ENCODE assay signal across 16 cellular contexts in the genomic region with DNA sequence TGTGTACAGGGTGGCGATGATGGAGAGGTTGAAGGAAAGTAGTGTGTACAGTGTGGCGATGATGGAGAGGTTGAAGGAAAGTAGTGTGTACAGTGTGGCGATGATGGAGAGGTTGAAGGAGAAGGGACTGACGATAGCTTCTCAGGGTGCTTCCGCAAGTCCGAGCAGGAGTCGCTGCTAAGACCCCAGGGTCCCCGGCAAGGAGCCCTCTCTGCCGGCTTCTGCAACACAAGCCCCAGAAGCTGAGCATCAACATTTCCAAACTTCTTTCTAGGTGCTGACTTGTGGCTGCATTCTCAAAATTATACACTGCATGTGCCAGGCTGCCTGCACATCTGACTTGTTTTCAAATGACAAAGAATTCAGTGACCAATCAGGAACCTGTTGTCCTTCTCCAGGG. TPM values are rescaled to one million over a fixed set of nuclear protein-coding genes. Genes with fewer than 3 reads are reported as not detected.
DNase-seq lines count a peak whose midpoint lies in the region; ATAC-seq and TF ChIP-seq lines count a peak whose summit lies in the region.
"Had no signal": no experiment of that assay in that cellular context is flagged by ENCODE, and none has a peak within 500 bp of the region (broad histone marks: within the 10 kb centered on the region; RNA-seq: fewer than 3 reads in every experiment).

No MANE protein-coding gene starts in this region.

- TF ChIP-seq POLR2A in sigmoid colon (IDR thresholded peaks at IDR 0.05), result no peak

- H3K4me1 ChIP-seq in heart right ventricle, result no peaks in the 10 kb centered on the region
- no peaks in the 10 kb centered on the region for H3K4me1 ChIP-seq in left lung
- no peaks in the 10 kb centered on the region for H3K4me1 ChIP-seq in sigmoid colon

- no peaks in the 10 kb centered on the region for H3K36me3 ChIP-seq in heart right ventricle
- H3K36me3 ChIP-seq in left lung, result no peaks in the 10 kb centered on the region
- no peaks in the 10 kb centered on the region for H3K36me3 ChIP-seq in sigmoid colon

- TF ChIP-seq EP300 in sigmoid colon (IDR thresholded peaks at IDR 0.05), result no peak

- H3K9me3 ChIP-seq in heart right ventricle (no peaks in the 10 kb centered on the region), left lung (no peaks in the 10 kb centered on the region), sigmoid colon (no peaks in the 10 kb centered on the region)

- no peak overlapping the region for H3K27ac ChIP-seq in heart right ventricle
- H3K27ac ChIP-seq in left lung, result no peak overlapping the region
- no peak overlapping the region for H3K27ac ChIP-seq in sigmoid colon

- intact Hi-C loops in cardiac septum (cut with DNase I), result no loop called here
- intact Hi-C loops in heart right ventricle (cut with DNase I), result no loop called here
- intact Hi-C loops in left lung (cut with DNase I), result no loop called here
- intact Hi-C loops in sigmoid colon (cut with DNase I), result no loop called here

- DNase-seq in cardiac septum (ENCODE audit: low spot score) (peak; percentile 38), heart right ventricle (no peak), left lung (no peak), sigmoid colon (peak; percentile 25), activated T-cell treated with anti-CD3 and anti-CD28 coated beads for 4 hours (no peak), NCI-H2029 treated with DMSO at 0.1 percent for 48 hours (lab: John Stamatoyannopoulos, UW) (no peak)
- DNase-seq: C1 segment of cervical spinal cord; Calu3; CD4-positive, alpha-beta memory T cell; COR-L47; DMS53; DMS79 treated with DMSO at 0.1 percent for 48 hours; GF-D8; H9 had no signal

- TF ChIP-seq CTCF in heart right ventricle (IDR thresholded peaks at IDR 0.05) (no peak), left lung (IDR thresholded peaks at IDR 0.05) (no peak), sigmoid colon (IDR thresholded peaks at IDR 0.05) (no peak)

- WGBS in heart right ventricle, 2 donors, result 93 to 95% methylated on average over 9 of the region's 9 CpGs
- 91 to 95% methylated on average over 9 of the region's 9 CpGs for WGBS in sigmoid colon, 2 donors

- H3K4me3 ChIP-seq in heart right ventricle, result no peak overlapping the region
- H3K4me3 ChIP-seq in left lung, result no peak overlapping the region
- H3K4me3 ChIP-seq in sigmoid colon, result no peak overlapping the region
- H3K4me3 ChIP-seq: GM23338 had no signal

- ATAC-seq in heart right ventricle (no peak), left lung (peak; percentile 34)
- ATAC-seq: GM23338, HCT116 had no signal

- H3K27me3 ChIP-seq in heart right ventricle, result peaks cover 0 to 2% (median 0%) of the 10 kb centered on the region in 7 donors
- no peaks in the 10 kb centered on the region for H3K27me3 ChIP-seq in left lung
- no peaks in the 10 kb centered on the region for H3K27me3 ChIP-seq in sigmoid colon

RNA-seq across cellular contexts. Expression of gene NXT1, which starts 47.8 kb away (rescaled TPM):
- 10.6 TPM for total RNA-seq in cardiac septum
- total RNA-seq in heart right ventricle, result 10 to 100 TPM in 2 of 10 donors, 1 to 10 TPM in 8; 4.5 to 12.9 (median 6.5) TPM
- 10 to 100 TPM in 1 of 2 donors, 1 to 10 TPM in 1; 6.6 to 21.3 TPM for polyA plus RNA-seq in heart right ventricle
- total RNA-seq in left lung, result 10 to 100 TPM; 12.0 to 19.4 TPM
- 10 to 100 TPM; 19.9 to 57.6 (median 29.3) TPM for total RNA-seq in sigmoid colon
- 10 to 100 TPM in 2 of 3 donors, 1 to 10 TPM in 1; 8.1 to 22.3 (median 10.8) TPM for polyA plus RNA-seq in sigmoid colon

RNA-seq across cellular contexts. Expression of gene GZF1, which starts 59.2 kb away (rescaled TPM):
- total RNA-seq in cardiac septum (25.7 TPM), heart right ventricle (10 to 100 TPM; 20.6 to 42.7 (median 28.8) TPM), left lung (10 to 100 TPM; 13.4 to 18.0 TPM), sigmoid colon (10 to 100 TPM; 13.0 to 17.5 (median 17.1) TPM)
- polyA plus RNA-seq in heart right ventricle (10 to 100 TPM in 1 of 2 donors, 1 to 10 TPM in 1; 8.6 to 10.0 TPM), sigmoid colon (1 to 10 TPM; 2.4 to 6.0 (median 4.9) TPM)

Comparison
In these comparisons a context has a peak if more than half of its experiments do, and no peak if none do; other contexts are left out.
1. DNase-seq: peak in cardiac septum (single experiment) and sigmoid colon (single experiment); none in heart right ventricle (0 of 2), left lung (0 of 2), activated T-cell treated with anti-CD3 and anti-CD28 coated beads for 4 hours (single experiment) and NCI-H2029 treated with DMSO at 0.1 percent for 48 hours (single experiment).